26 cellular contexts compared by ENCODE assay signal in genomic region chr2:39661771-39662325, GRCh38. TPM values are rescaled to one million over a fixed set of nuclear protein-coding genes. Genes with fewer than 3 reads are reported as not detected.
"Had no signal": no experiment of that assay in that cellular context is flagged by ENCODE, and none has a peak within 500 bp of the region (broad histone marks: within the 10 kb centered on the region; RNA-seq: fewer than 3 reads in every experiment).

No MANE protein-coding gene starts in this region.

- H2AFZ ChIP-seq: PC-9 had no signal

- H3K27ac ChIP-seq: brain microvascular endothelial cell, PC-9, SK-N-MC had no signal

- DNase-seq: activated CD4-positive, alpha-beta memory T cell treated with anti-CD3 and anti-CD28 coated beads, Interleukin-2, amount 10 ng/mL, durations not matched to agents 7 days and 5 days; activated CD4-positive, alpha-beta T cell treated with anti-CD3 and anti-CD28 coated beads for 36 hours; activated CD4-positive, alpha-beta T cell treated with anti-CD3 and anti-CD28 coated beads, Interleukin-2, amount 10 ng/mL, durations not matched to agents 7 days and 5 days; activated CD8-positive, alpha-beta memory T cell treated with anti-CD3 and anti-CD28 coated beads for 24 hours; activated CD8-positive, alpha-beta memory T cell treated with anti-CD3 and anti-CD28 coated beads, Interleukin-2, amount 10 ng/mL, durations not matched to agents 7 days and 5 days; activated CD8-positive, alpha-beta memory T cell treated with anti-CD3 and anti-CD28 coated beads, Interleukin-2, amount 50 U/mL, for 48 hours; activated effector memory CD4-positive, alpha-beta T cell treated with Interleukin-2 at 50 U/mL for 16 hours; activated naive CD4-positive, alpha-beta T cell treated with anti-CD3 and anti-CD28 coated beads, Interleukin-2, amount 10 ng/mL, durations not matched to agents 7 days and 5 days; activated naive CD8-positive, alpha-beta T cell treated with anti-CD3 and anti-CD28 coated beads, Interleukin-2, amount 50 U/mL, for 24 hours; activated T-cell treated with anti-CD3 and anti-CD28 coated beads, Interleukin-2, amount 50 U/mL, for 48 hours; amniotic stem cell; aorta; brain microvascular endothelial cell; NCI-H1694; NCI-H2081 treated with DMSO at 0.1 percent for 48 hours; NCI-H524 treated with DMSO at 0.1 percent for 48 hours; NK-92 treated with Interleukin-12 subunit alpha and Interleukin-12 subunit beta, amount 100 ng/mL, for 24 hours; PC-9; Right ventricle myocardium superior had no signal

- ATAC-seq: activated CD4-positive, alpha-beta T cell treated with anti-CD3 and anti-CD28 coated beads for 36 hours; activated CD4-positive, CD25-positive, alpha-beta regulatory T cell treated with anti-CD3 and anti-CD28 coated beads, Interleukin-2, amount 50 U/mL, for 24 hours; activated CD8-positive, alpha-beta memory T cell treated with anti-CD3 and anti-CD28 coated beads, Interleukin-2, amount 10 ng/mL, durations not matched to agents 7 days and 5 days; activated naive CD8-positive, alpha-beta T cell treated with anti-CD3 and anti-CD28 coated beads, Interleukin-2, amount 50 U/mL, for 24 hours; K562; WTC11 had no signal

- H3K4me2 ChIP-seq: PC-9 had no signal

- H3K36me3 ChIP-seq: brain microvascular endothelial cell had no signal

- H3K4me3 ChIP-seq: K562, PC-9, SK-N-MC had no signal

RNA-seq across cellular contexts. Expression of gene TMEM178A, which starts 3.9 kb away (rescaled TPM):
- total RNA-seq: activated CD8-positive, alpha-beta memory T cell treated with anti-CD3 and anti-CD28 coated beads, Interleukin-2, amount 10 ng/mL, durations not matched to agents 7 days and 5 days; K562; NCI-H460; T-helper 1 cell treated with Interleukin-12 subunit alpha and Interleukin-12 subunit beta and Interleukin-4 antibody, amounts not matched to agents 30 ng/mL and 1 ng/mL, for 36 hours; T-helper 2 cell treated with Interferon-gamma antibody and Interleukin-4, amounts not matched to agents 100 ng/mL and 5 ng/mL, for 36 hours had no signal
